ENCODE assay signal across 18 cellular contexts in genomic region chr1:44894591-44894990, GRCh38. TPM values are rescaled to one million over a fixed set of nuclear protein-coding genes. Genes with fewer than 3 reads are reported as not detected.
DNase-seq lines count a peak whose midpoint lies in the region; ATAC-seq and TF ChIP-seq lines count a peak whose summit lies in the region.
"Had no signal": no experiment of that assay in that cellular context is flagged by ENCODE, and none has a peak within 500 bp of the region (broad histone marks: within the 10 kb centered on the region; RNA-seq: fewer than 3 reads in every experiment).

No MANE protein-coding gene starts in this region.

- H3K4me3 ChIP-seq in SK-N-SH (ENCODE audit: low read depth in 2 of 2, low read length in 1 of 2) (no peak overlapping the region), fibroblast of lung (replicated peaks in 1 of 4; ENCODE audit: control extremely low read depth in 1 of 4, insufficient read depth in 1 of 4, low read depth in 3 of 4, low read length in 4 of 4) (no peak overlapping the region)
- H3K4me3 ChIP-seq: ascending aorta, lung, skin epidermis, thyroid gland had no signal

- TF ChIP-seq EP300 in SK-N-SH (IDR thresholded peaks at IDR 0.05; ENCODE audit: borderline replicate concordance in 1 of 2, low read depth in 1 of 2, low read length in 1 of 2): peak in 1 of 2 experiments; percentile 77; a peak in 1 of 4 replicates

- H3K27ac ChIP-seq in SK-N-SH (ENCODE audit: low read depth in 2 of 2, low read length in 1 of 2) (peak overlapping the region; percentile 61 to 89; a peak in 3 of 4 replicates), fibroblast of lung (ENCODE audit: insufficient read depth, low read length) (peak overlapping the region; percentile 44)
- H3K27ac ChIP-seq: ascending aorta, skin epidermis, thyroid gland had no signal

- H3K36me3 ChIP-seq in SK-N-SH (replicated peaks in 1 of 2; ENCODE audit: control insufficient read depth in 1 of 2, insufficient read depth in 2 of 2, low read length in 1 of 2): peaks cover 0 to 8% of the 10 kb centered on the region in 2 experiments
- H3K36me3 ChIP-seq in fibroblast of lung (ENCODE audit: control insufficient read depth, insufficient read depth, low read length): peaks cover 2% of the 10 kb centered on the region
- H3K36me3 ChIP-seq: ascending aorta, thyroid gland had no signal

- DNase-seq in GM03348 (ENCODE audit: low spot score) (peak; percentile 59), SK-N-SH (no peak), fibroblast of lung (ENCODE audit: low read depth in 2 of 2) (peak; percentile 46 to 93), renal cortical epithelial cell (ENCODE audit: low read depth) (peak; percentile 18), epidermal melanocyte (ENCODE audit: insufficient read length, low spot score) (no peak)
- no peak for DNase-seq in activated naive CD4-positive, alpha-beta T cell treated with anti-CD3 and anti-CD28 coated beads, Interleukin-2, amount 50 U/mL, for 72 hours (ENCODE audit: low spot score in 2 of 2)
- DNase-seq in activated naive CD4-positive, alpha-beta T cell treated with anti-CD3 and anti-CD28 coated beads, Interleukin-2, amount 50 U/mL, for 16 hours: no peak
- no peak for DNase-seq in activated CD4-positive, alpha-beta T cell treated with anti-CD3 and anti-CD28 coated beads, Interleukin-2, amount 50 U/mL, for 1 hour
- DNase-seq: activated effector memory CD4-positive, alpha-beta T cell treated with anti-CD3 and anti-CD28 coated beads, Interleukin-2, amount 50 U/mL, for 16 hours; CD8-positive, alpha-beta T cell; foreskin melanocyte; H9; NCI-H2107; thyroid gland had no signal

- H3K4me2 ChIP-seq in SK-N-SH (peak overlapping the region; percentile 44), fibroblast of lung (ENCODE audit: extremely low read depth, insufficient read depth, low read length) (peak overlapping the region; percentile 40)

- H4K20me1 ChIP-seq in SK-N-SH (ENCODE audit: insufficient read depth) (no peaks in the 10 kb centered on the region), fibroblast of lung (ENCODE audit: control insufficient read depth, extremely low read depth, insufficient read depth, low read length) (no peaks in the 10 kb centered on the region)

- H2AFZ ChIP-seq in SK-N-SH (ENCODE audit: low read depth) (no peak overlapping the region), fibroblast of lung (ENCODE audit: low read length) (no peak overlapping the region)

- H3K27me3 ChIP-seq in SK-N-SH (ENCODE audit: insufficient read depth): no peaks in the 10 kb centered on the region
- no peaks in the 10 kb centered on the region for H3K27me3 ChIP-seq in fibroblast of lung (ENCODE audit: control insufficient read depth, insufficient read depth, low read length)
- H3K27me3 ChIP-seq: ascending aorta, thyroid gland had no signal

- peaks cover 5 to 8% of the 10 kb centered on the region in 2 donors for H3K9me3 Mint-ChIP-seq in activated naive CD4-positive, alpha-beta T cell treated with anti-CD3 and anti-CD28 coated beads, Interleukin-2, amount 50 U/mL, for 72 hours

- H3K9me2 ChIP-seq in SK-N-SH: no peaks in the 10 kb centered on the region

- POLR2A ChIA-PET in SK-N-SH (lab: Yijun Ruan, JAX): no interaction called here

- H3K79me2 ChIP-seq in SK-N-SH (ENCODE audit: insufficient read depth) (no peaks in the 10 kb centered on the region), fibroblast of lung (ENCODE audit: control insufficient read depth, insufficient read depth, low read length) (no peaks in the 10 kb centered on the region)

- peaks cover 11 to 32% of the 10 kb centered on the region in 2 donors for H3K36me3 Mint-ChIP-seq in activated naive CD4-positive, alpha-beta T cell treated with anti-CD3 and anti-CD28 coated beads, Interleukin-2, amount 50 U/mL, for 72 hours

- H3K9me3 ChIP-seq in SK-N-SH: no peaks in the 10 kb centered on the region
- no peaks in the 10 kb centered on the region for H3K9me3 ChIP-seq in fibroblast of lung (ENCODE audit: control insufficient read depth, insufficient read depth, low read depth, low read length)
- H3K9me3 ChIP-seq: ascending aorta, thyroid gland had no signal

- H3K4me1 ChIP-seq in SK-N-SH (ENCODE audit: control insufficient read depth in 1 of 2, insufficient read depth in 2 of 2, low read depth in 1 of 2, low read length in 1 of 2) (peaks cover 0 to 11% of the 10 kb centered on the region in 2 experiments; a peak in 1 of 4 replicates), fibroblast of lung (ENCODE audit: control insufficient read depth, extremely low read depth, insufficient read depth, low read length) (peaks cover 9% of the 10 kb centered on the region)
- H3K4me1 ChIP-seq: thyroid gland had no signal

- no peak for TF ChIP-seq CTCF in SK-N-SH (IDR thresholded peaks at IDR 0.05)
- TF ChIP-seq CTCF in fibroblast of lung (conservative IDR thresholded peaks at IDR 0.05 in 1 of 2, IDR thresholded peaks at IDR 0.05 in 1 of 2; ENCODE audit: low read depth in 1 of 2, low read length in 2 of 2): no peak

- H3K27ac Mint-ChIP-seq in activated naive CD4-positive, alpha-beta T cell treated with anti-CD3 and anti-CD28 coated beads, Interleukin-2, amount 50 U/mL, for 72 hours: no peak overlapping the region
- H3K27ac Mint-ChIP-seq: CD8-positive, alpha-beta T cell; H9; nephron had no signal

- CTCF ChIA-PET in SK-N-SH (lab: Yijun Ruan, JAX): no interaction called here

- H3K9ac ChIP-seq in SK-N-SH (peak overlapping the region; percentile 27; the same call in 1 of the 2 replicates), fibroblast of lung (ENCODE audit: insufficient read depth, low read length) (no peak overlapping the region)

- peaks cover 13% of the 10 kb centered on the region for H3F3A ChIP-seq in SK-N-SH (replicated peaks; ENCODE audit: insufficient read depth)

- TF ChIP-seq RAD21 in SK-N-SH (IDR thresholded peaks at IDR 0.05; ENCODE audit: low read length): no peak

- no peak for ATAC-seq in activated naive CD4-positive, alpha-beta T cell treated with anti-CD3 and anti-CD28 coated beads, Interleukin-2, amount 50 U/mL, for 72 hours
- ATAC-seq: CD8-positive, alpha-beta T cell had no signal

TF ChIP-seq in SK-N-SH, 30 proteins besides CTCF, POLR2A, EP300 and RAD21 (continues in another document):
- peak; percentile 87 for TF ChIP-seq JUND (IDR thresholded peaks at IDR 0.05)
- TF ChIP-seq MEF2A (IDR thresholded peaks at IDR 0.05; ENCODE audit: borderline replicate concordance, low read depth): 0 out of 2 replicates have a peak, but pooled peaks have one; percentile 19
- TF ChIP-seq REST (IDR thresholded peaks at IDR 0.05; ENCODE audit: low read depth, low read length): no peak
- TF ChIP-seq RFX5 (IDR thresholded peaks at IDR 0.05; ENCODE audit: low read length): no peak
- no peak for TF ChIP-seq NRF1 (IDR thresholded peaks at IDR 0.05; ENCODE audit: low read depth, low read length)
- no peak for TF ChIP-seq GATA2 (CRISPR knock-in tag; IDR thresholded peaks at IDR 0.05)
- TF ChIP-seq IRF3 (IDR thresholded peaks at IDR 0.05; ENCODE audit: low read depth, low read length): no peak
- no peak for TF ChIP-seq GABPA (IDR thresholded peaks at IDR 0.05; ENCODE audit: low read depth)
- TF ChIP-seq SIN3A (IDR thresholded peaks at IDR 0.05; ENCODE audit: borderline replicate concordance, low read depth, low read length): no peak
- TF ChIP-seq FOSL2 (IDR thresholded peaks at IDR 0.05; ENCODE audit: borderline replicate concordance, low read depth): peak; percentile 80; the same call in 1 of the 2 replicates

RNA-seq across cellular contexts. Expression of gene PTCH2, which starts 51.5 kb away (rescaled TPM):
- polyA plus RNA-seq in SK-N-SH (2012; rRNA removed) (1.0 and 1.2 TPM in 2 replicates), fibroblast of lung (0.15 and 0.23 TPM in 2 replicates)
- polyA plus RNA-seq in SK-N-SH (2012; cell fraction: cytosol; rRNA removed): 0.36 and 0.52 TPM in 2 replicates
- polyA plus RNA-seq in SK-N-SH (2012; cell fraction: nucleus; rRNA removed): 6.3 and 9.0 TPM in 2 replicates
- total RNA-seq in fibroblast of lung (0.50 TPM in 1 of 2 replicates, not detected in the other), renal cortical epithelial cell (0.10 TPM in 1 of 2 replicates, not detected in the other)
- polyA plus RNA-seq in fibroblast of lung (2012): 0.31 and 0.44 TPM in 2 replicates
- polyA minus RNA-seq in fibroblast of lung (ENCODE audit: low replicate concordance): 0.20 and 0.63 TPM in 2 replicates
- 1 to 10 TPM in 1 of 2 donors, under 1 TPM in 1; 0.99 to 1.5 TPM for total RNA-seq in activated naive CD4-positive, alpha-beta T cell treated with anti-CD3 and anti-CD28 coated beads, Interleukin-2, amount 50 U/mL, for 72 hours
- total RNA-seq: ascending aorta had no signal

Comparison
In these comparisons a context has a peak if more than half of its experiments do, and no peak if none do; other contexts are left out.
1. DNase-seq: peak in GM03348 (single experiment), fibroblast of lung (2 of 2) and renal cortical epithelial cell (single experiment); none in SK-N-SH (single experiment), activated naive CD4-positive, alpha-beta T cell treated with anti-CD3 and anti-CD28 coated beads, Interleukin-2, amount 50 U/mL, for 72 hours (0 of 2), activated naive CD4-positive, alpha-beta T cell treated with anti-CD3 and anti-CD28 coated beads, Interleukin-2, amount 50 U/mL, for 16 hours (single experiment), activated CD4-positive, alpha-beta T cell treated with anti-CD3 and anti-CD28 coated beads, Interleukin-2, amount 50 U/mL, for 1 hour (single experiment) and epidermal melanocyte (single experiment).